ENCODE assay signal across 25 cellular contexts in the genomic region with DNA sequence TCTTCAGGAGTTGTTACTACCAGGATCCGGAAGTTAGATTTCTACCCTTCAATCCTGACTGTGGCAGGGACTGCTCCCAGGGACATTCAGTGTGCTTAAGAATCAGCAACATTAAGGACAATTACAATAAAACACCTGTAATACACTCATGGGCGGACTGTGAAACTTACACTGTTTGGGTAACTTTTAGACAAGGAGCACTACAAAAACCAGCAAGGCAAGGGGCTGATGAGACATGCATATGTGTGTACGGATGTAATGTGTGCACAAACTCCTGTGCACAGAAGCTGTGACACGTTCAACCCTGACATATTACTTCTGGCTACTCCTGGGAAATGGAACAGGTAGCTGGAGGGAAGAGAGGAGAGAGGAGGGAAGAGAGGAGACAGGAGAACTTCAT.
A peak's percentile ranks its signal among the peaks of the same experiment; 100 is the strongest.
DNase-seq lines count a peak whose midpoint lies in the region; ATAC-seq, FAIRE-seq and TF ChIP-seq lines count a peak whose summit lies in the region.
"Had no signal": no experiment of that assay in that cellular context is flagged by ENCODE, and none has a peak within 500 bp of the region (broad histone marks: within the 10 kb centered on the region; RNA-seq: fewer than 3 reads in every experiment).

No MANE protein-coding gene starts in this region.

- H2BK120ac ChIP-seq in IMR-90 (ENCODE audit: low read depth, low read length) = no peak overlapping the region

- peaks cover 5% of the 10 kb centered on the region; the same call in 1 of the 2 replicates for H4K20me1 ChIP-seq in HepG2 (ENCODE audit: insufficient read depth, low read length)
- H4K20me1 ChIP-seq in IMR-90 (ENCODE audit: insufficient read depth, low read length) = peaks cover 76% of the 10 kb centered on the region

- H3K27me3 ChIP-seq in HepG2 (ENCODE audit: control insufficient read depth in 1 of 2, insufficient read depth in 2 of 2, low read length in 2 of 2) = no peaks in the 10 kb centered on the region
- no peaks in the 10 kb centered on the region for H3K27me3 ChIP-seq in right lobe of liver
- H3K27me3 ChIP-seq in IMR-90 (ENCODE audit: control insufficient read depth, insufficient read depth, low read length) = no peaks in the 10 kb centered on the region
- H3K27me3 ChIP-seq: BLaER1 had no signal

- H3K27ac ChIP-seq in HepG2 (ENCODE audit: extremely low read length, insufficient read depth, low read length) (no peak overlapping the region), right lobe of liver (no peak overlapping the region), IMR-90 (ENCODE audit: insufficient read depth, low read length) (no peak overlapping the region)
- H3K27ac ChIP-seq: 22Rv1, BLaER1, C4-2B had no signal

- H2BK20ac ChIP-seq in IMR-90 (ENCODE audit: low read depth, low read length) = no peak overlapping the region

- no peak overlapping the region for H3K4me3 ChIP-seq in HepG2 (replicated peaks in 1 of 3; ENCODE audit: insufficient read depth in 1 of 3, low read depth in 2 of 3, low read length in 3 of 3)
- no peak overlapping the region for H3K4me3 ChIP-seq in right lobe of liver
- no peak overlapping the region for H3K4me3 ChIP-seq in IMR-90 (ENCODE audit: insufficient read depth, low read depth, low read length)
- H3K4me3 ChIP-seq: BLaER1, GM12878 had no signal

- H3K9ac ChIP-seq in HepG2 (ENCODE audit: insufficient read depth, low read depth, low read length) (no peak overlapping the region), IMR-90 (ENCODE audit: low read depth, low read length) (no peak overlapping the region)
- H3K9ac ChIP-seq: BLaER1 had no signal

- no peaks in the 10 kb centered on the region for H3K27me3 Mint-ChIP-seq in chondrocyte (ENCODE audit: low read depth)
- peaks cover 6% of the 10 kb centered on the region for H3K27me3 Mint-ChIP-seq in T-helper 17 cell
- H3K27me3 Mint-ChIP-seq: B cell had no signal

- H3K4me1 Mint-ChIP-seq in chondrocyte (ENCODE audit: low read depth) = peaks cover 65% of the 10 kb centered on the region
- peaks cover 3% of the 10 kb centered on the region for H3K4me1 Mint-ChIP-seq in T-helper 17 cell
- H3K4me1 Mint-ChIP-seq: B cell; CD4-positive, CD25-positive, alpha-beta regulatory T cell had no signal

- H3K36me3 ChIP-seq in HepG2 (replicated peaks in 1 of 2; ENCODE audit: control insufficient read depth in 1 of 2, insufficient read depth in 2 of 2, low read length in 2 of 2) (peaks cover 6 to 31% of the 10 kb centered on the region in 2 experiments), right lobe of liver (no peaks in the 10 kb centered on the region), IMR-90 (ENCODE audit: control insufficient read depth, insufficient read depth, low read length) (peaks cover 39% of the 10 kb centered on the region)

- H3K9me3 ChIP-seq in HepG2 (ENCODE audit: low read length) (no peaks in the 10 kb centered on the region), right lobe of liver (no peaks in the 10 kb centered on the region), IMR-90 (ENCODE audit: control insufficient read depth, insufficient read depth, low read length) (no peaks in the 10 kb centered on the region), T-helper 17 cell (ENCODE audit: control insufficient read depth, low read length, poor library complexity, severe bottlenecking) (peaks cover 2% of the 10 kb centered on the region)
- H3K9me3 ChIP-seq: BLaER1 had no signal

- peaks cover 39 to 84% of the 10 kb centered on the region in 2 experiments for H3K79me1 ChIP-seq in IMR-90 (ENCODE audit: low read depth in 1 of 2, low read length in 2 of 2)

- peaks cover 36% of the 10 kb centered on the region for H3K79me2 ChIP-seq in HepG2 (ENCODE audit: insufficient read depth, low read length)

- H4K8ac ChIP-seq in IMR-90 (ENCODE audit: low read depth in 2 of 2, low read length in 2 of 2) = no peak overlapping the region

- H4K91ac ChIP-seq in IMR-90 (ENCODE audit: insufficient read depth, low read depth, low read length) = no peak overlapping the region

- H4K5ac ChIP-seq in IMR-90 (ENCODE audit: low read depth, low read length) = no peak overlapping the region

- H3K36me3 Mint-ChIP-seq in chondrocyte (ENCODE audit: low read depth) = peaks cover 25% of the 10 kb centered on the region
- no peaks in the 10 kb centered on the region for H3K36me3 Mint-ChIP-seq in T-helper 17 cell (ENCODE audit: low read depth)
- H3K36me3 Mint-ChIP-seq: CD4-positive, CD25-positive, alpha-beta regulatory T cell; CD8-positive, alpha-beta T cell had no signal

- H2BK5ac ChIP-seq in IMR-90 (ENCODE audit: low read depth, low read length, poor library complexity, severe bottlenecking) = no peak overlapping the region

- H3K4me3 Mint-ChIP-seq in chondrocyte (ENCODE audit: unreplicated experiment) (no peak overlapping the region), T-helper 17 cell (no peak overlapping the region)
- H3K4me3 Mint-ChIP-seq: B cell; CD4-positive, CD25-positive, alpha-beta regulatory T cell; CD8-positive, alpha-beta T cell had no signal

- no peak overlapping the region for H2AK5ac ChIP-seq in IMR-90 (ENCODE audit: low read depth, low read length)

- ATAC-seq in HepG2 = no peak
- no peak for ATAC-seq in right lobe of liver
- no peak for ATAC-seq in IMR-90 (ENCODE audit: low read depth)
- no peak for ATAC-seq in T-helper 17 cell
- ATAC-seq: CD8-positive, alpha-beta T cell; GM12878 had no signal

- H3K4me2 ChIP-seq in HepG2 (ENCODE audit: low read depth, low read length) (no peak overlapping the region), IMR-90 (ENCODE audit: low read depth, low read length) (no peak overlapping the region)
- H3K4me2 ChIP-seq: BLaER1 had no signal

- no peak overlapping the region for H3K56ac ChIP-seq in IMR-90 (ENCODE audit: extremely low read depth, insufficient read depth, low read length)

- TF ChIP-seq RAD21 in HepG2 (CRISPR knock-in tag; IDR thresholded peaks at IDR 0.05) = no peak
- TF ChIP-seq RAD21 in IMR-90 (IDR thresholded peaks at IDR 0.05; ENCODE audit: low read length) = no peak

- no peak overlapping the region for H2AFZ ChIP-seq in HepG2 (ENCODE audit: low read length)
- H2AFZ ChIP-seq in IMR-90 (replicated peaks; ENCODE audit: low read length, poor library complexity) = no peak overlapping the region

- WGBS in HepG2 (ENCODE audit: low lambda C conversion rate) = 96% methylated on average over 4 of the region's 4 CpGs
- 88% methylated on average over 4 of the region's 4 CpGs for WGBS in right lobe of liver (ENCODE audit: insufficient coverage, low coverage, low lambda C conversion rate, missing lambda C conversion rate)
- no CpG with 5 or more reads among the region's 4 CpGs for WGBS in IMR-90 (ENCODE audit: extremely low coverage in 2 of 2, insufficient read length in 1 of 2), 2 experiments

- BruUV-seq in HepG2 (replicated peaks; lab: Mats Ljungman, UMichigan) = no TSS peak
- no TSS peak for BruUV-seq in IMR-90 (replicated peaks; lab: Mats Ljungman, UMichigan)

- no peak overlapping the region for H2BK15ac ChIP-seq in IMR-90 (ENCODE audit: low read depth, low read length)

- POLR2A ChIA-PET in HepG2 (lab: Yijun Ruan, JAX) = no interaction called here
- POLR2A ChIA-PET in IMR-90 (lab: Charles Lee; ENCODE audit: unreplicated experiment) = no interaction called here

- no peaks in the 10 kb centered on the region for H3K9me3 Mint-ChIP-seq in chondrocyte (ENCODE audit: low read depth)

- H2AK9ac ChIP-seq in IMR-90 (replicated peaks; ENCODE audit: low read depth, low read length, poor library complexity) = no peak overlapping the region

- peaks cover 35% of the 10 kb centered on the region for H3K4me1 ChIP-seq in HepG2 (ENCODE audit: insufficient read depth, low read length)
- peaks cover 0 to 17% (median 4%) of the 10 kb centered on the region in 4 donors for H3K4me1 ChIP-seq in right lobe of liver
- peaks cover 15% of the 10 kb centered on the region for H3K4me1 ChIP-seq in IMR-90 (ENCODE audit: control insufficient read depth, insufficient read depth, low read length)
- H3K4me1 ChIP-seq: BLaER1 had no signal

- no peak overlapping the region for H3K23ac ChIP-seq in IMR-90 (ENCODE audit: low read depth, low read length)

- TF ChIP-seq POLR2A in HepG2 (IDR thresholded peaks at IDR 0.05; ENCODE audit: insufficient read depth in 1 of 2, low read depth in 2 of 2, low read length in 2 of 2) (no peak), right lobe of liver (IDR thresholded peaks at IDR 0.05) (no peak), IMR-90 (IDR thresholded peaks at IDR 0.05; ENCODE audit: low read depth, low read length) (no peak)

- in situ Hi-C loops in HepG2 (cut with HindIII; ENCODE audit: extremely low pct_ligation_motif_present, low pct_unique_long_range_greater_than_20kb) = no loop called here
- in situ Hi-C loops in IMR-90 (cut with MboI; ENCODE audit: low sequenced_read_pairs) = no loop called here

- no peak for TF ChIP-seq CTCF in HepG2 (CRISPR knock-in tag; IDR thresholded peaks at IDR 0.05)
- no peak for TF ChIP-seq CTCF in right lobe of liver (IDR thresholded peaks at IDR 0.05)
- TF ChIP-seq CTCF in IMR-90 (conservative IDR thresholded peaks at IDR 0.05; ENCODE audit: low read depth, low read length) = no peak
- TF ChIP-seq CTCF in chondrocyte (IDR thresholded peaks at IDR 0.05) = no peak

- peaks cover 28% of the 10 kb centered on the region for H3K9me1 ChIP-seq in IMR-90 (ENCODE audit: insufficient read depth, low read length)

- H3K18ac ChIP-seq in IMR-90 (ENCODE audit: low read depth, low read length) = no peak overlapping the region

- TF ChIP-seq EP300 in HepG2 (IDR thresholded peaks at IDR 0.05; ENCODE audit: low read depth in 2 of 2, low read length in 2 of 2) (no peak), HepG2 (CRISPR knock-in tag; IDR thresholded peaks at IDR 0.05; ENCODE audit: borderline replicate concordance) (no peak)

- CTCF ChIA-PET in HepG2 (lab: Yijun Ruan, JAX; ENCODE audit: low intra/inter-chr PET ratio, low total read pairs) = no interaction called here
- CTCF ChIA-PET in IMR-90 (lab: Yijun Ruan, JAX) = no interaction called here

- H3K27ac Mint-ChIP-seq in chondrocyte (ENCODE audit: unreplicated experiment) = peak overlapping the region; percentile 81
- no peak overlapping the region for H3K27ac Mint-ChIP-seq in T-helper 17 cell
- H3K27ac Mint-ChIP-seq: B cell; CD4-positive, CD25-positive, alpha-beta regulatory T cell; CD8-positive, alpha-beta T cell had no signal

- DNase-seq in HepG2 (ENCODE audit: low spot score) = no peak
- DNase-seq in right lobe of liver = no peak
- DNase-seq in IMR-90 = no peak
- no peak for DNase-seq in chondrocyte (ENCODE audit: low spot score)
- DNase-seq in dedifferentiated amniotic fluid mesenchymal stem cell (ENCODE audit: extremely low spot score) = no peak
- no peak for DNase-seq in pons (ENCODE audit: low spot score)
- no peak for DNase-seq in T-helper 17 cell
- no peak for DNase-seq in iPS-NIHi7 (ENCODE audit: extremely low spot score)
- DNase-seq: CD4-positive, CD25-positive, alpha-beta regulatory T cell; CD8-positive, alpha-beta T cell; DMS 273 treated with DMSO at 0.1 percent for 48 hours; DMS79; EL; GDM1; H7; HCEC 1CT had no signal

- dilution Hi-C loops in IMR-90 (cut with HindIII; ENCODE audit: low sequenced_read_pairs, unreplicated experiment) = no loop called here

- no peak overlapping the region for H3K4ac ChIP-seq in IMR-90 (ENCODE audit: low read depth, low read length)

- intact Hi-C loops in HepG2 (cut with micrococcal nuclease; ENCODE audit: unreplicated experiment) = no loop called here
- intact Hi-C loops in right lobe of liver (cut with DNase I) = no loop called here
- intact Hi-C loops in IMR-90 (cut with micrococcal nuclease) = no loop called here

- FAIRE-seq in HepG2 (lab: Jason Lieb, UNC) = no peak
- FAIRE-seq: A204.1, D721Med, GM12878, GM19239, H1 had no signal

- 0 out of 2 replicates have a peak overlapping the region, but pooled peaks have one; percentile 46 for H3K14ac ChIP-seq in IMR-90 (replicated peaks; ENCODE audit: low read depth, low read length)
